ENCODE assay signal across 8 cellular contexts in genomic region chr19:10929402-10929794, GRCh38.
DNase-seq lines count a peak whose midpoint lies in the region; ATAC-seq and TF ChIP-seq lines count a peak whose summit lies in the region.

No MANE protein-coding gene starts in this region.

- H3K4me1 Mint-ChIP-seq in effector memory CD8-positive, alpha-beta T cell (ENCODE audit: low read depth in 2 of 2), result peaks cover 22% of the 10 kb centered on the region in 2 donors
- peaks cover 24% of the 10 kb centered on the region for H3K4me1 Mint-ChIP-seq in nephron progenitor cell

- H3K27me3 Mint-ChIP-seq in effector memory CD8-positive, alpha-beta T cell, result no peaks in the 10 kb centered on the region
- no peaks in the 10 kb centered on the region for H3K27me3 Mint-ChIP-seq in nephron progenitor cell (ENCODE audit: low read depth, poor library complexity)

- peaks cover 55% of the 10 kb centered on the region for H3K36me3 Mint-ChIP-seq in effector memory CD8-positive, alpha-beta T cell (ENCODE audit: insufficient read depth)
- H3K36me3 Mint-ChIP-seq in nephron progenitor cell (ENCODE audit: low read depth), result peaks cover 19% of the 10 kb centered on the region

- H3K27ac ChIP-seq in C4-2B, result peak overlapping the region; percentile 86

- no peak for TF ChIP-seq CTCF in C4-2B (conservative IDR thresholded peaks at IDR 0.05)
- TF ChIP-seq CTCF in LNCaP clone FGC (IDR thresholded peaks at IDR 0.05; ENCODE audit: control insufficient read depth, extremely low read depth, insufficient read depth), result no peak
- no peak for TF ChIP-seq CTCF in nephron progenitor cell (IDR thresholded peaks at IDR 0.05)

- H3K4me3 Mint-ChIP-seq in effector memory CD8-positive, alpha-beta T cell, result peak overlapping the region; percentile 89 to 90
- peak overlapping the region; percentile 92 for H3K4me3 Mint-ChIP-seq in nephron progenitor cell

- ATAC-seq in effector memory CD8-positive, alpha-beta T cell (replicated peaks), result no peak
- ATAC-seq in HG02884 (IDR thresholded peaks at IDR 0.05; ENCODE audit: unreplicated experiment), result no peak
- no peak for ATAC-seq in GM18519 (IDR thresholded peaks at IDR 0.05; ENCODE audit: low FRiP score, unreplicated experiment)

- peak overlapping the region; percentile 74 to 90 for H3K27ac Mint-ChIP-seq in effector memory CD8-positive, alpha-beta T cell
- H3K27ac Mint-ChIP-seq in nephron progenitor cell, result no peak overlapping the region

- H3K9me3 Mint-ChIP-seq in effector memory CD8-positive, alpha-beta T cell, result no peaks in the 10 kb centered on the region
- H3K9me3 Mint-ChIP-seq in nephron progenitor cell, result no peaks in the 10 kb centered on the region

- H3K4me3 ChIP-seq in LNCaP clone FGC (ENCODE audit: low read depth, low read length), result peak overlapping the region; percentile 99

- DNase-seq in LNCaP clone FGC (ENCODE audit: low read depth) (no peak), nephron progenitor cell (no peak), midbrain (lab: John Stamatoyannopoulos, UW) (no peak)
- DNase-seq in effector memory CD8-positive, alpha-beta T cell, result no peak
- no peak for DNase-seq in central memory CD4-positive, alpha-beta T cell
